In the genomic region with DNA sequence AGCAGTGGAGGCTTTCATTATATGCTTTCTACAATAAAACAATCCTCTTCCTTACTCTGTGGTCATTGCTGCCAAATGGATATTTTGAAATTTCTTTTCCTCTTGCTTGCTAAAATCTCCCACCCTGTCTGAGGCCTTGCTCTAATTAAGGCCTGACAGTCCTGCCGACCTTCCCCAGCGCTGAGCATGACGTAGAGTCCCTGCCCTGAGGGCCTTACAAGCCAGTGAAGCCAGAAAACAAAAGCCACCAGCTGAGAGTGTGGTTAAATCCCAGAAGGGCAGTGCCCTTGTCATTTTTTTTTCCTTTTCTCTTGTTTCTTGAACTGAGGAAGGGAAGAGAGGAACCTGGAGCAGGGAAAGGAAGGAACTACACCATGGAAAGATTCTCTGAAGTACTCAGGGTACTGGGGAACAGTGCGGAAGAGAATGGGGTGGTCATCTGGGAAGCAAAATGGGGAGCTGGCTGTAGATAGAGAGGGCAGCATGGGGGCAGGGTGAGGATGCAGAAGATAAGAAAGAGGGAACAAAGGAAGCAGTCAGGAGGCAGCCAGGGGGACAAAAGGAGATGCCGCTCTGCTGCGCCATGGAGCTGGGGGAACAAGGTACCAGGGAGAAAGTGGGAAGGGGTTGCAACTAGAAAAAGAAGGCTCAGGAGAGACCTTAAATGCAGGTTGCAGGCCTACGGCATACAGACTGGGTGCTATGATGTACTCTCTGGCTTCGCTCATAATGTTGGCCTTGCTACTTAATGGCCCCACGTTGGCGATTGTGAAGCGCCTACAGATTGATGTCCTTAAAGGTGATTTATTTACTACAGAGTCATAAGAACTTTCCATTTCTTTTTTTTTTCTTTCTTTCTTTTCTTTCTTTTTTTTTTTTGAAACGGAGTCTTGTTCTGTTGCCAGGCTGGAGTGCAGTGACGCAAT, we compare ENCODE assay signal across 11 cellular contexts. TPM values are rescaled to one million over a fixed set of nuclear protein-coding genes. Genes with fewer than 3 reads are reported as not detected.
DNase-seq lines count a peak whose midpoint lies in the region; ATAC-seq and TF ChIP-seq lines count a peak whose summit lies in the region.
"Had no signal": no experiment of that assay in that cellular context is flagged by ENCODE, and none has a peak within 500 bp of the region (broad histone marks: within the 10 kb centered on the region; RNA-seq: fewer than 3 reads in every experiment).

No MANE protein-coding gene starts in this region.

- DNase-seq in NCI-H748 (lab: John Stamatoyannopoulos, UW; ENCODE audit: unreplicated experiment) (peak; percentile 29), NCI-H748 treated with DMSO at 0.1 percent for 48 hours (lab: John Stamatoyannopoulos, UW) (no peak), astrocyte of the cerebellum (ENCODE audit: low read depth) (peak; percentile 76), left colon (no peak), tibial artery (no peak), glomerular visceral epithelial cell (ENCODE audit: extremely low spot score) (no peak)
- DNase-seq: activated naive CD4-positive, alpha-beta T cell treated with anti-CD3 and anti-CD28 coated beads for 36 hours; heart right ventricle; NCI-H1694 had no signal

- H3K27me3 ChIP-seq in tibial artery = no peaks in the 10 kb centered on the region
- H3K27me3 ChIP-seq: heart right ventricle had no signal

- H3K27ac ChIP-seq in tibial artery = peak overlapping the region; percentile 6 to 26

- H3K4me1 ChIP-seq in tibial artery = peaks cover 0 to 48% (median 16%) of the 10 kb centered on the region in 4 donors

- intact Hi-C loops in left colon (cut with DNase I, micrococcal nuclease) (no loop called here), tibial artery (cut with DNase I; ENCODE audit: low total_unique reads) (no loop called here)

- no peaks in the 10 kb centered on the region for H3K9me3 ChIP-seq in tibial artery

- H3K4me3 ChIP-seq in astrocyte of the cerebellum (ENCODE audit: low read depth, low read length) = no peak overlapping the region
- H3K4me3 ChIP-seq in tibial artery = no peak overlapping the region
- H3K4me3 ChIP-seq: heart right ventricle had no signal

- TF ChIP-seq CTCF in astrocyte of the cerebellum (IDR thresholded peaks at IDR 0.05; ENCODE audit: low read depth, low read length, missing control alignments) (no peak), tibial artery (IDR thresholded peaks at IDR 0.05) (no peak)

- peaks cover 14 to 17% (median 16%) of the 10 kb centered on the region in 3 donors for H3K36me3 ChIP-seq in tibial artery

- peak; percentile 6 for ATAC-seq in left colon
- no peak for ATAC-seq in GM19324 (IDR thresholded peaks at IDR 0.05; ENCODE audit: low FRiP score, unreplicated experiment)
- ATAC-seq in HG03571 (IDR thresholded peaks at IDR 0.05; ENCODE audit: unreplicated experiment) = no peak

- in situ Hi-C loops in astrocyte of the cerebellum (cut with HindIII; ENCODE audit: low sequenced_read_pairs) = no loop called here

RNA-seq across cellular contexts. Expression of a gene that starts 25.1 kb away (rescaled TPM):
- 100 to 1,000 TPM; 120 to 143 TPM for total RNA-seq in left colon

Comparison
In these comparisons a context has a peak if more than half of its experiments do, and no peak if none do; other contexts are left out.
1. DNase-seq: peak in NCI-H748 (single experiment) and astrocyte of the cerebellum (single experiment); none in NCI-H748 treated with DMSO at 0.1 percent for 48 hours (single experiment), left colon (0 of 2), tibial artery (0 of 2) and glomerular visceral epithelial cell (single experiment).